21 cellular contexts compared by ENCODE assay signal in the genomic region with DNA sequence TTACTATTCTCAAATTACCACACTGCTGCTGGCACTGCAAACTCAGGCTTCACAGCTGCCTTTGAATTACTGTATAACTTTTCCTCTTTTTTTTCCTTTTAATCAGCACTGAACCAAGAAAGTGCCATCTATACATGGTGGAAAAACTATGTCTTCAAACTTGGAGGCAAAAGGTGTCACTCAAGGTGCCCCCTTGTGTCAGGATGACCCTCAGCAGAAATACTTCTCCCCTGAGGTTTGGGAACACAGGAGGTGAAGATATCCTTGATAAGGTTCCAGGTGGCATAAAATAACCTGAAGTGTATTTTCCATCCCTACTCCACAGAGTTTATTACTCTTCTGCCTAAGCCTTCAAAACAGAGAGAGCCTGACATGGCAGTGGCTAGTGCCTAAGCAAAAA.
"Had no signal": no experiment of that assay in that cellular context is flagged by ENCODE, and none has a peak within 500 bp of the region (broad histone marks: within the 10 kb centered on the region; RNA-seq: fewer than 3 reads in every experiment).

No MANE protein-coding gene starts in this region.

- H3K27me3 ChIP-seq: brain microvascular endothelial cell, gastrocnemius medialis, tibial artery had no signal

- H3K4me3 ChIP-seq: coronary artery, gastrocnemius medialis, tibial artery had no signal

- DNase-seq: activated CD4-positive, alpha-beta T cell treated with anti-CD3 and anti-CD28 coated beads, Interleukin-2, amount 10 ng/mL, durations not matched to agents 24 days and 14 days; activated CD8-positive, alpha-beta T cell treated with anti-CD3 and anti-CD28 coated beads for 36 hours; activated naive CD4-positive, alpha-beta T cell treated with anti-CD3 and anti-CD28 coated beads, Interleukin-2, amount 10 ng/mL, durations not matched to agents 7 days and 5 days; activated naive CD8-positive, alpha-beta T cell treated with anti-CD3 and anti-CD28 coated beads, Interleukin-2, amount 50 U/mL, for 24 hours; activated T-cell treated with anti-CD3 and anti-CD28 coated beads, Interleukin-2, amount 50 U/mL, for 1 hour; aorta; brain microvascular endothelial cell; gastrocnemius medialis; head of caudate nucleus; kidney glomerular epithelial cell; left ventricle myocardium superior; stimulated activated CD4-positive, alpha-beta T cell treated with anti-CD3 and anti-CD28 coated beads, Interleukin-12 subunit alpha, Interleukin-12 subunit beta, amount 100 ng/mL, for 4 hours; stimulated activated CD4-positive, alpha-beta T cell treated with anti-CD3 and anti-CD28 coated beads, Interleukin-1b, Interleukin-23, amount 100 ng/mL, for 48 hours; stimulated activated CD8-positive, alpha-beta memory T cell treated with anti-CD3 and anti-CD28 coated beads, Interleukin-4, amount 100 ng/mL, for 48 hours; stimulated activated naive CD4-positive, alpha-beta T cell; tibial artery had no signal

- H3K27ac ChIP-seq: brain microvascular endothelial cell, coronary artery, gastrocnemius medialis, tibial artery had no signal

- H3K9me3 ChIP-seq: gastrocnemius medialis, tibial artery had no signal

- H3K4me1 ChIP-seq: tibial artery had no signal

- H3K4me1 Mint-ChIP-seq: activated CD4-positive, alpha-beta T cell treated with anti-CD3 and anti-CD28 coated beads, Interleukin-2, amount 10 ng/mL, durations not matched to agents 24 days and 14 days; activated naive CD4-positive, alpha-beta T cell treated with anti-CD3 and anti-CD28 coated beads, Interleukin-2, amount 10 ng/mL, durations not matched to agents 7 days and 5 days; activated naive CD8-positive, alpha-beta T cell treated with anti-CD3 and anti-CD28 coated beads, Interleukin-2, amount 50 U/mL, for 24 hours; central memory CD8-positive, alpha-beta T cell had no signal

- H3K4me3 Mint-ChIP-seq: activated CD4-positive, alpha-beta T cell treated with anti-CD3 and anti-CD28 coated beads, Interleukin-2, amount 10 ng/mL, durations not matched to agents 24 days and 14 days; activated CD8-positive, alpha-beta T cell treated with anti-CD3 and anti-CD28 coated beads for 36 hours; activated naive CD4-positive, alpha-beta T cell treated with anti-CD3 and anti-CD28 coated beads, Interleukin-2, amount 10 ng/mL, durations not matched to agents 7 days and 5 days; activated naive CD8-positive, alpha-beta T cell treated with anti-CD3 and anti-CD28 coated beads, Interleukin-2, amount 50 U/mL, for 24 hours; central memory CD8-positive, alpha-beta T cell had no signal

- H3K36me3 Mint-ChIP-seq: activated naive CD4-positive, alpha-beta T cell treated with anti-CD3 and anti-CD28 coated beads, Interleukin-2, amount 10 ng/mL, durations not matched to agents 7 days and 5 days had no signal

- H3K27ac Mint-ChIP-seq: activated CD4-positive, alpha-beta T cell treated with anti-CD3 and anti-CD28 coated beads, Interleukin-2, amount 10 ng/mL, durations not matched to agents 24 days and 14 days; activated CD8-positive, alpha-beta T cell treated with anti-CD3 and anti-CD28 coated beads for 36 hours; activated naive CD4-positive, alpha-beta T cell treated with anti-CD3 and anti-CD28 coated beads, Interleukin-2, amount 10 ng/mL, durations not matched to agents 7 days and 5 days; activated naive CD8-positive, alpha-beta T cell treated with anti-CD3 and anti-CD28 coated beads, Interleukin-2, amount 50 U/mL, for 24 hours; activated T-helper 2 cell treated with anti-CD3 and anti-CD28 coated beads, Interferon-gamma antibody, Interleukin-2, Interleukin-4, amounts not matched to agents 10 μg/mL and 5 μg/mL and 100 μg/mL, durations not matched to agents 14 hours and 24 hours and 36 hours; progenitor cell of endocrine pancreas had no signal

- ATAC-seq: activated CD8-positive, alpha-beta T cell treated with anti-CD3 and anti-CD28 coated beads for 36 hours; activated naive CD8-positive, alpha-beta T cell treated with anti-CD3 and anti-CD28 coated beads, Interleukin-2, amount 50 U/mL, for 24 hours; esophagus mucosa; gastrocnemius medialis; left ventricle myocardium superior had no signal

- H3K36me3 ChIP-seq: brain microvascular endothelial cell, gastrocnemius medialis, tibial artery had no signal

- H3K27me3 Mint-ChIP-seq: activated CD8-positive, alpha-beta T cell treated with anti-CD3 and anti-CD28 coated beads for 36 hours; activated naive CD4-positive, alpha-beta T cell treated with anti-CD3 and anti-CD28 coated beads, Interleukin-2, amount 10 ng/mL, durations not matched to agents 7 days and 5 days; activated naive CD8-positive, alpha-beta T cell treated with anti-CD3 and anti-CD28 coated beads, Interleukin-2, amount 50 U/mL, for 24 hours had no signal

- H3K9me3 Mint-ChIP-seq: activated CD4-positive, alpha-beta T cell treated with anti-CD3 and anti-CD28 coated beads, Interleukin-2, amount 10 ng/mL, durations not matched to agents 24 days and 14 days; activated naive CD4-positive, alpha-beta T cell treated with anti-CD3 and anti-CD28 coated beads, Interleukin-2, amount 10 ng/mL, durations not matched to agents 7 days and 5 days; activated naive CD8-positive, alpha-beta T cell treated with anti-CD3 and anti-CD28 coated beads, Interleukin-2, amount 50 U/mL, for 24 hours; activated T-helper 2 cell treated with anti-CD3 and anti-CD28 coated beads, Interferon-gamma antibody, Interleukin-2, Interleukin-4, amounts not matched to agents 10 μg/mL and 5 μg/mL and 100 μg/mL, durations not matched to agents 14 hours and 24 hours and 36 hours; central memory CD8-positive, alpha-beta T cell had no signal
